In genomic region chr7:98219382-98219781, GRCh38 we compare ENCODE assay signal across 10 cellular contexts. TPM values are rescaled to one million over a fixed set of nuclear protein-coding genes. Genes with fewer than 3 reads are reported as not detected.
A peak's percentile ranks its signal among the peaks of the same experiment; 100 is the strongest.
DNase-seq lines count a peak whose midpoint lies in the region; ATAC-seq, FAIRE-seq and TF ChIP-seq lines count a peak whose summit lies in the region.
"Not testable (repeated sequence)": the region's sequence is repeated elsewhere in the genome, so short reads cannot be mapped to it uniquely, and the experiment has no call there.
"Had no signal": no experiment of that assay in that cellular context is flagged by ENCODE, and none has a peak within 500 bp of the region (broad histone marks: within the 10 kb centered on the region; RNA-seq: fewer than 3 reads in every experiment).

No MANE protein-coding gene starts in this region.

- TF ChIP-seq POLR2A in GM12892 (IDR thresholded peaks at IDR 0.05; ENCODE audit: low read depth, low read length): not testable (repeated sequence)

- not testable (repeated sequence) for H3K9me3 Mint-ChIP-seq in activated B cell treated with CpG ODN at 0.5 μM for 24 hours; activated naive CD4-positive, alpha-beta T cell treated with anti-CD3 and anti-CD28 coated beads, Interleukin-2, amount 10 ng/mL, durations not matched to agents 7 days and 5 days; naive thymus-derived CD8-positive, alpha-beta T cell

- peaks cover 24% of the 10 kb centered on the region for H3K4me1 Mint-ChIP-seq in activated B cell treated with CpG ODN at 0.5 μM for 24 hours
- H3K4me1 Mint-ChIP-seq in activated naive CD4-positive, alpha-beta T cell treated with anti-CD3 and anti-CD28 coated beads, Interleukin-2, amount 10 ng/mL, durations not matched to agents 7 days and 5 days: peaks cover 17% of the 10 kb centered on the region
- H3K4me1 Mint-ChIP-seq in naive thymus-derived CD8-positive, alpha-beta T cell: peaks cover 13 to 21% (median 19%) of the 10 kb centered on the region in 4 donors

- H3K27ac Mint-ChIP-seq in activated B cell treated with CpG ODN at 0.5 μM for 24 hours: not testable (repeated sequence)
- peak overlapping the region; percentile 61 for H3K27ac Mint-ChIP-seq in activated naive CD4-positive, alpha-beta T cell treated with anti-CD3 and anti-CD28 coated beads, Interleukin-2, amount 10 ng/mL, durations not matched to agents 7 days and 5 days
- peak overlapping the region in 9 of 10 donors; percentile 1 to 85 (median 59) for H3K27ac Mint-ChIP-seq in naive thymus-derived CD8-positive, alpha-beta T cell

- FAIRE-seq in A204.1 (lab: Jason Lieb, UNC) (peak; percentile 32), GM12892 (lab: Jason Lieb, UNC) (peak; percentile 42)

- DNase-seq in GM12892 (ENCODE audit: insufficient read length); activated B cell treated with CpG ODN at 0.5 μM for 24 hours; activated naive CD4-positive, alpha-beta T cell treated with anti-CD3 and anti-CD28 coated beads, Interleukin-2, amount 10 ng/mL, durations not matched to agents 7 days and 5 days; naive thymus-derived CD8-positive, alpha-beta T cell: not testable (repeated sequence)
- DNase-seq in Right ventricle myocardium superior: peak; percentile 3

- H3K36me3 Mint-ChIP-seq in activated B cell treated with CpG ODN at 0.5 μM for 24 hours (ENCODE audit: low read depth): peaks cover 20% of the 10 kb centered on the region
- peaks cover 25% of the 10 kb centered on the region for H3K36me3 Mint-ChIP-seq in activated naive CD4-positive, alpha-beta T cell treated with anti-CD3 and anti-CD28 coated beads, Interleukin-2, amount 10 ng/mL, durations not matched to agents 7 days and 5 days
- H3K36me3 Mint-ChIP-seq in naive thymus-derived CD8-positive, alpha-beta T cell: peaks cover 0 to 48% (median 7%) of the 10 kb centered on the region in 3 donors

- H3K4me3 Mint-ChIP-seq in activated B cell treated with CpG ODN at 0.5 μM for 24 hours: peak overlapping the region; percentile 15
- not testable (repeated sequence) for H3K4me3 Mint-ChIP-seq in activated naive CD4-positive, alpha-beta T cell treated with anti-CD3 and anti-CD28 coated beads, Interleukin-2, amount 10 ng/mL, durations not matched to agents 7 days and 5 days
- H3K4me3 Mint-ChIP-seq in naive thymus-derived CD8-positive, alpha-beta T cell: peak overlapping the region in 2 of 10 donors; percentile 44 to 45

- intact Hi-C loops in activated B cell treated with CpG ODN at 0.5 μM for 24 hours (cut with micrococcal nuclease): loop anchor here (5.0 kb wide), 1 partner anchor 33 kb away; the partner anchor contains the start of gene TECPR1
- intact Hi-C loops in Right ventricle myocardium superior (cut with DNase I): not testable (repeated sequence)

- POLR2A ChIA-PET in activated B cell treated with CpG ODN at 0.5 μM for 24 hours (lab: Charles Lee); naive thymus-derived CD8-positive, alpha-beta T cell (lab: Charles Lee): not testable (repeated sequence)

- not testable (repeated sequence) for TF ChIP-seq CTCF in activated B cell treated with CpG ODN at 0.5 μM for 24 hours (IDR thresholded peaks at IDR 0.05)

- H3K27me3 Mint-ChIP-seq in activated B cell treated with CpG ODN at 0.5 μM for 24 hours; activated naive CD4-positive, alpha-beta T cell treated with anti-CD3 and anti-CD28 coated beads, Interleukin-2, amount 10 ng/mL, durations not matched to agents 7 days and 5 days; naive thymus-derived CD8-positive, alpha-beta T cell: not testable (repeated sequence)

- ATAC-seq in GM21717 (IDR thresholded peaks at IDR 0.05; ENCODE audit: unreplicated experiment) (peak; percentile 39), HG03442 (IDR thresholded peaks at IDR 0.05; ENCODE audit: unreplicated experiment) (peak; percentile 30)
- not testable (repeated sequence) for ATAC-seq in activated B cell treated with CpG ODN at 0.5 μM for 24 hours (ENCODE audit: low read depth); Right ventricle myocardium superior (ENCODE audit: poor library complexity); naive thymus-derived CD8-positive, alpha-beta T cell

- CTCF ChIA-PET in activated B cell treated with CpG ODN at 0.5 μM for 24 hours (lab: Charles Lee); activated naive CD4-positive, alpha-beta T cell treated with anti-CD3 and anti-CD28 coated beads, Interleukin-2, amount 10 ng/mL, durations not matched to agents 7 days and 5 days (lab: Charles Lee): not testable (repeated sequence)

RNA-seq across cellular contexts. Expression of gene BHLHA15, which starts 8.1 kb away (rescaled TPM):
- polyA plus RNA-seq in GM12892 (2012; ENCODE audit: missing spikeins): not detected
- total RNA-seq in activated B cell treated with CpG ODN at 0.5 μM for 24 hours: 0.35 TPM in 1 of 2 replicates, not detected in the other
- total RNA-seq in Right ventricle myocardium superior: not detected
- total RNA-seq in naive thymus-derived CD8-positive, alpha-beta T cell: not detected
- polyA plus RNA-seq in naive thymus-derived CD8-positive, alpha-beta T cell: under 1 TPM in 1 of 3 donors, not detected in 2; 0.47 TPM
- total RNA-seq: HT1080 had no signal
- polyA plus RNA-seq: BJ had no signal

RNA-seq across cellular contexts. Expression of gene TECPR1, which starts 32.6 kb away (rescaled TPM):
- polyA plus RNA-seq in GM12892 (2012; ENCODE audit: missing spikeins): 6.4 TPM
- 24.6 and 34.5 TPM in 2 replicates for total RNA-seq in activated B cell treated with CpG ODN at 0.5 μM for 24 hours
- total RNA-seq in Right ventricle myocardium superior: 16.1 TPM
- total RNA-seq in naive thymus-derived CD8-positive, alpha-beta T cell: 100 to 1,000 TPM; 174 to 181 TPM
- 10 to 100 TPM; 18.5 to 40.2 (median 26.1) TPM for polyA plus RNA-seq in naive thymus-derived CD8-positive, alpha-beta T cell
